8 cellular contexts compared by ENCODE assay signal in the genomic region with DNA sequence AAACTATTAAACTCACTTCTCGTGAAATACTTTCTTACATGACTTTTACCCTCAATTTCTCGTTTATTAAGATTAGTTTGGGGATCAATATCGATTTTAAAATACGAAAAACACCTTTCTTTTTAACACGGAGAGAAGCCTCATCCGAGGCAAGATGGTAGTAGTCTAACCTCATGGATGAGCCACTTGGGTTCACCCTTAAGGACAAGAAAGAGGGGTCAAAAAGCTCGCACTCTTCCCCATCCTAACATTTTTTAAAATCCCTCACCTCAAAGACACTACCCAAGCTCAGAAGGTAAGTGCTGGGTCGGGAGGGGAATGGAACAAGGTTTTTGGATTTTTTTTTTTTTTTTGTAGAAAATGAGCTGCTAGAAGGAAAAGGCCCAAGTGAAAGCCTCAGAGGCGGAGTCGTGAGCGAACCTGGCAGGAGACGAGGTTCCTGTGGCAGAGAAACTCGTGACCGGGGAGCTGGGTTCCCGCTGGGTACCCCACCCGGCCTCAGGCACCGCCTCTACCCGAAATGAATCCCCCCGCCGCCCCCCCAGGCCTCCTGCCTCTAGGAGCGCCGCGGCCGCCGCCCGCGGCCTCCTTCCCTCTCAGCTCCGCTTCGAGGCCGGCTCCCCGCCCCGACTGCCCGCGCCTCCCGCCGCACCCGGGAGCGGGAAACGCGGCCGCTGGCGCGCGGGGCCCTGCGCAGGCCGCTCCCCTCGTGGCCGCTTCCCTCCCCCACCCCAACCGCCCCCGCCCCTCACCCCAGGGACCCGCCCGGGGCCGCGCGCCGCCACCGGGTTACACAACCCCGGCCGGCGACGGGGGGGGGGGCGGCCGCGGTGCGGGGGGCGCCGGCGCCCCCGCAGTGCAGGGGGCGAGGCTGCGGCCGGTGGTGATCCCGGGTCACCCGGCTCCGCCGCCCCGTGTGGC. TPM values are rescaled to one million over a fixed set of nuclear protein-coding genes. Genes with fewer than 3 reads are reported as not detected.
DNase-seq lines count a peak whose midpoint lies in the region; ATAC-seq, FAIRE-seq and TF ChIP-seq lines count a peak whose summit lies in the region.

No MANE protein-coding gene starts in this region.

- POLR2A ChIA-PET in GM10248 (lab: Yijun Ruan, JAX) (interaction anchor here (0.6 to 1.3 kb wide), 7 partner anchors 10 to 1097 kb away, joined by 3 to 6 read pairs (median 3); a partner anchor contains a TSS), WTC11 (lab: Charles Lee) (interaction anchor here (0.6 to 1.7 kb wide), 5 partner anchors 9 to 152 kb away, joined by 3 to 7 read pairs (median 3); no protein-coding TSS in a partner anchor)

- H3K9me3 ChIP-seq in spleen, result no peaks in the 10 kb centered on the region

- H3K4me3 Mint-ChIP-seq in WTC11, result peak overlapping the region; percentile 100

- ATAC-seq in WTC11 (no peak), HG02763 (IDR thresholded peaks at IDR 0.05; ENCODE audit: unreplicated experiment) (no peak)

- TF ChIP-seq POLR2A in spleen (IDR thresholded peaks at IDR 0.05), result no peak

- H3K4me3 ChIP-seq in bronchial epithelial cell (ENCODE audit: low read depth, low read length), result peak overlapping the region; percentile 98
- peak overlapping the region; percentile 81 to 99 (median 98) for H3K4me3 ChIP-seq in spleen

- CTCF ChIA-PET in GM10248 (lab: Yijun Ruan, JAX), result interaction anchor here (0.8 to 3.2 kb wide), 9 partner anchors 10 to 175 kb away, joined by 4 to 18 read pairs (median 11); no protein-coding TSS in a partner anchor
- CTCF ChIA-PET in WTC11 (lab: Charles Lee), result interaction anchor here (0.5 to 3.2 kb wide), 11 partner anchors 11 to 339 kb away, joined by 3 to 22 read pairs (median 3); a partner anchor contains a TSS

- H3K9me3 Mint-ChIP-seq in WTC11, result no peaks in the 10 kb centered on the region

- FAIRE-seq in bronchial epithelial cell (lab: Jason Lieb, UNC), result no peak

- peak overlapping the region; percentile 95 to 100 (median 99) for H3K27ac ChIP-seq in spleen

- peaks cover 41% of the 10 kb centered on the region for H3K36me3 Mint-ChIP-seq in WTC11

- peaks cover 44% of the 10 kb centered on the region for H3K4me1 Mint-ChIP-seq in WTC11

- H3K36me3 ChIP-seq in bronchial epithelial cell (ENCODE audit: control insufficient read depth, insufficient read depth, low read length) (peaks cover 3% of the 10 kb centered on the region), spleen (peaks cover 0 to 34% (median 18%) of the 10 kb centered on the region in 6 donors)

- intact Hi-C loops in spleen (cut with DNase I; ENCODE audit: low total_unique reads), result loop anchor here (10.0 kb wide), 1 partner anchor 148 kb away; no protein-coding TSS in a partner anchor

- peak; percentile 59 for DNase-seq in GM10248 (ENCODE audit: extremely low spot score)
- peak; percentile 53 for DNase-seq in LHCN-M2 (ENCODE audit: low read depth)
- DNase-seq in WTC11 (ENCODE audit: low spot score), result peak; percentile 47
- DNase-seq in bronchial epithelial cell (ENCODE audit: low read depth), result peak; percentile 20
- DNase-seq in iris pigment epithelial cell (ENCODE audit: low read depth), result peak; percentile 33
- peak; percentile 92 for DNase-seq in spleen
- DNase-seq in NCI-H1048 (lab: John Stamatoyannopoulos, UW), result no peak

- 1 to 5% (median 2%) methylated on average over 12 to 76 of the region's 77 CpGs for WGBS in spleen, 5 donors

- H3K27ac Mint-ChIP-seq in WTC11, result peak overlapping the region; percentile 74

- TF ChIP-seq CTCF in GM10248 (IDR thresholded peaks at IDR 0.05; ENCODE audit: control extremely low read depth, extremely low read depth, low read depth, missing control alignments) (no peak), WTC11 (IDR thresholded peaks at IDR 0.05) (no peak), bronchial epithelial cell (IDR thresholded peaks at IDR 0.05; ENCODE audit: insufficient read depth, low read length, severe bottlenecking) (no peak), spleen (IDR thresholded peaks at IDR 0.05 in 8 of 11, conservative IDR thresholded peaks at IDR 0.05 in 3 of 11) (no peak)

- H3K27me3 Mint-ChIP-seq in WTC11 (ENCODE audit: low read depth), result no peaks in the 10 kb centered on the region

- peaks cover 43 to 66% (median 58%) of the 10 kb centered on the region in 6 donors for H3K4me1 ChIP-seq in spleen

- H3K27me3 ChIP-seq in bronchial epithelial cell (ENCODE audit: control insufficient read depth, insufficient read depth, low read length) (no peaks in the 10 kb centered on the region), spleen (replicated peaks in 1 of 7) (no peaks in the 10 kb centered on the region)

TF ChIP-seq in WTC11, 78 proteins besides CTCF, POLR2A, EP300 and RAD21:
- TF ChIP-seq, protein P1, sequence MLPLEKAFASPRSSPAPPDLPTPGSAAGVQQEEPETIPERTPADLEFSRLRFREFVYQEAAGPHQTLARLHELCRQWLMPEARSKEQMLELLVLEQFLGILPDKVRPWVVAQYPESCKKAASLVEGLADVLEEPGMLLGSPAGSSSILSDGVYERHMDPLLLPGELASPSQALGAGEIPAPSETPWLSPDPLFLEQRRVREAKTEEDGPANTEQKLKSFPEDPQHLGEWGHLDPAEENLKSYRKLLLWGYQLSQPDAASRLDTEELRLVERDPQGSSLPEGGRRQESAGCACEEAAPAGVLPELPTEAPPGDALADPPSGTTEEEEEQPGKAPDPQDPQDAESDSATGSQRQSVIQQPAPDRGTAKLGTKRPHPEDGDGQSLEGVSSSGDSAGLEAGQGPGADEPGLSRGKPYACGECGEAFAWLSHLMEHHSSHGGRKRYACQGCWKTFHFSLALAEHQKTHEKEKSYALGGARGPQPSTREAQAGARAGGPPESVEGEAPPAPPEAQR (CRISPR knock-in tag; IDR thresholded peaks at IDR 0.05), result no peak
- TF ChIP-seq, protein P2, sequence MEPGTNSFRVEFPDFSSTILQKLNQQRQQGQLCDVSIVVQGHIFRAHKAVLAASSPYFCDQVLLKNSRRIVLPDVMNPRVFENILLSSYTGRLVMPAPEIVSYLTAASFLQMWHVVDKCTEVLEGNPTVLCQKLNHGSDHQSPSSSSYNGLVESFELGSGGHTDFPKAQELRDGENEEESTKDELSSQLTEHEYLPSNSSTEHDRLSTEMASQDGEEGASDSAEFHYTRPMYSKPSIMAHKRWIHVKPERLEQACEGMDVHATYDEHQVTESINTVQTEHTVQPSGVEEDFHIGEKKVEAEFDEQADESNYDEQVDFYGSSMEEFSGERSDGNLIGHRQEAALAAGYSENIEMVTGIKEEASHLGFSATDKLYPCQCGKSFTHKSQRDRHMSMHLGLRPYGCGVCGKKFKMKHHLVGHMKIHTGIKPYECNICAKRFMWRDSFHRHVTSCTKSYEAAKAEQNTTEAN (CRISPR knock-in tag; IDR thresholded peaks at IDR 0.05), result no peak
- TF ChIP-seq TEAD4 (CRISPR knock-in tag; IDR thresholded peaks at IDR 0.05) (no peak), TCF7 (CRISPR knock-in tag; IDR thresholded peaks at IDR 0.05; ENCODE audit: low read depth) (no peak), FOXK1 (CRISPR knock-in tag; IDR thresholded peaks at IDR 0.05) (no peak), TEAD1 (CRISPR knock-in tag; IDR thresholded peaks at IDR 0.05) (no peak), ZNF121 (CRISPR knock-in tag; IDR thresholded peaks at IDR 0.05) (no peak), MYBL2 (CRISPR knock-in tag; IDR thresholded peaks at IDR 0.05) (no peak)
- TF ChIP-seq, protein P3, sequence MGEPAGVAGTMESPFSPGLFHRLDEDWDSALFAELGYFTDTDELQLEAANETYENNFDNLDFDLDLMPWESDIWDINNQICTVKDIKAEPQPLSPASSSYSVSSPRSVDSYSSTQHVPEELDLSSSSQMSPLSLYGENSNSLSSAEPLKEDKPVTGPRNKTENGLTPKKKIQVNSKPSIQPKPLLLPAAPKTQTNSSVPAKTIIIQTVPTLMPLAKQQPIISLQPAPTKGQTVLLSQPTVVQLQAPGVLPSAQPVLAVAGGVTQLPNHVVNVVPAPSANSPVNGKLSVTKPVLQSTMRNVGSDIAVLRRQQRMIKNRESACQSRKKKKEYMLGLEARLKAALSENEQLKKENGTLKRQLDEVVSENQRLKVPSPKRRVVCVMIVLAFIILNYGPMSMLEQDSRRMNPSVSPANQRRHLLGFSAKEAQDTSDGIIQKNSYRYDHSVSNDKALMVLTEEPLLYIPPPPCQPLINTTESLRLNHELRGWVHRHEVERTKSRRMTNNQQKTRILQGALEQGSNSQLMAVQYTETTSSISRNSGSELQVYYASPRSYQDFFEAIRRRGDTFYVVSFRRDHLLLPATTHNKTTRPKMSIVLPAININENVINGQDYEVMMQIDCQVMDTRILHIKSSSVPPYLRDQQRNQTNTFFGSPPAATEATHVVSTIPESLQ (CRISPR knock-in tag; IDR thresholded peaks at IDR 0.05), result no peak
- TF ChIP-seq, protein P4, sequence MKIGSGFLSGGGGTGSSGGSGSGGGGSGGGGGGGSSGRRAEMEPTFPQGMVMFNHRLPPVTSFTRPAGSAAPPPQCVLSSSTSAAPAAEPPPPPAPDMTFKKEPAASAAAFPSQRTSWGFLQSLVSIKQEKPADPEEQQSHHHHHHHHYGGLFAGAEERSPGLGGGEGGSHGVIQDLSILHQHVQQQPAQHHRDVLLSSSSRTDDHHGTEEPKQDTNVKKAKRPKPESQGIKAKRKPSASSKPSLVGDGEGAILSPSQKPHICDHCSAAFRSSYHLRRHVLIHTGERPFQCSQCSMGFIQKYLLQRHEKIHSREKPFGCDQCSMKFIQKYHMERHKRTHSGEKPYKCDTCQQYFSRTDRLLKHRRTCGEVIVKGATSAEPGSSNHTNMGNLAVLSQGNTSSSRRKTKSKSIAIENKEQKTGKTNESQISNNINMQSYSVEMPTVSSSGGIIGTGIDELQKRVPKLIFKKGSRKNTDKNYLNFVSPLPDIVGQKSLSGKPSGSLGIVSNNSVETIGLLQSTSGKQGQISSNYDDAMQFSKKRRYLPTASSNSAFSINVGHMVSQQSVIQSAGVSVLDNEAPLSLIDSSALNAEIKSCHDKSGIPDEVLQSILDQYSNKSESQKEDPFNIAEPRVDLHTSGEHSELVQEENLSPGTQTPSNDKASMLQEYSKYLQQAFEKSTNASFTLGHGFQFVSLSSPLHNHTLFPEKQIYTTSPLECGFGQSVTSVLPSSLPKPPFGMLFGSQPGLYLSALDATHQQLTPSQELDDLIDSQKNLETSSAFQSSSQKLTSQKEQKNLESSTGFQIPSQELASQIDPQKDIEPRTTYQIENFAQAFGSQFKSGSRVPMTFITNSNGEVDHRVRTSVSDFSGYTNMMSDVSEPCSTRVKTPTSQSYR (CRISPR knock-in tag; IDR thresholded peaks at IDR 0.05), result no peak

RNA-seq across cellular contexts. Expression of a gene that starts 1.6 kb away (rescaled TPM):
- 32.1 and 34.8 TPM in 2 replicates for total RNA-seq in LHCN-M2 (2014; rRNA removed)
- 8.8 TPM for polyA plus RNA-seq in LHCN-M2 (2012)
- total RNA-seq in WTC11 (2021), result 87.1 to 93.1 TPM (median 90.5 TPM) in 3 replicates
- total RNA-seq in bronchial epithelial cell, result 26.9 and 32.8 TPM in 2 replicates
- total RNA-seq in spleen, result 10 to 100 TPM; 50.9 to 68.4 (median 58.6) TPM
- polyA plus RNA-seq in spleen, result 10 to 100 TPM in 1 of 3 donors, 1 to 10 TPM in 2; 8.7 to 11.1 (median 8.8) TPM

RNA-seq across cellular contexts. Expression of a gene that starts 45.7 kb away (rescaled TPM):
- total RNA-seq in LHCN-M2 (2014; rRNA removed), result not detected in 2 replicates
- not detected for polyA plus RNA-seq in LHCN-M2 (2012)
- total RNA-seq in WTC11 (2021), result not detected in 3 replicates
- not detected in 2 replicates for total RNA-seq in bronchial epithelial cell
- not detected for total RNA-seq in spleen
- not detected for polyA plus RNA-seq in spleen
